ENCODE assay signal across 17 cellular contexts in genomic region chr2:240133401-240133800, GRCh38. TPM values are rescaled to one million over a fixed set of nuclear protein-coding genes. Genes with fewer than 3 reads are reported as not detected.
DNase-seq lines count a peak whose midpoint lies in the region; ATAC-seq and TF ChIP-seq lines count a peak whose summit lies in the region.
"Had no signal": no experiment of that assay in that cellular context is flagged by ENCODE, and none has a peak within 500 bp of the region (broad histone marks: within the 10 kb centered on the region; RNA-seq: fewer than 3 reads in every experiment).

No MANE protein-coding gene starts in this region.

- H3K4me1 Mint-ChIP-seq in activated T-helper 1 cell treated with anti-CD3 and anti-CD28 coated beads, Interleukin-12 subunit alpha, Interleukin-12 subunit beta, Interleukin-2, Interleukin-4 antibody, amounts not matched to agents 30 ng/mL and 10 ng/mL and 1 ng/mL, durations not matched to agents 14 hours and 24 hours and 36 hours (ENCODE audit: low read depth), result peaks cover 25% of the 10 kb centered on the region
- peaks cover 23 to 32% of the 10 kb centered on the region in 2 donors for H3K4me1 Mint-ChIP-seq in stimulated activated naive B cell treated with anti-CD40 and anti-IgM and Interleukin-4, amounts not matched to agents 10 μg/mL and 1 μg/mL and 100 μg/mL, for 72 hours

- intact Hi-C loops in activated T-helper 1 cell treated with anti-CD3 and anti-CD28 coated beads, Interleukin-12 subunit alpha, Interleukin-12 subunit beta, Interleukin-2, Interleukin-4 antibody, amounts not matched to agents 30 ng/mL and 10 ng/mL and 1 ng/mL, durations not matched to agents 14 hours and 24 hours and 36 hours (cut with micrococcal nuclease), result loop anchor here (10.0 kb wide), 2 partner anchors 431 to 869 kb away; partner anchors contain the start of genes DUSP28 and RNPEPL1

- TF ChIP-seq CTCF in osteoblast (IDR thresholded peaks at IDR 0.05; ENCODE audit: extremely low read depth, low read depth, low read length), result no peak

- H3K27me3 ChIP-seq in layer of hippocampus (ENCODE audit: control insufficient read depth, insufficient read depth, low read length) (no peaks in the 10 kb centered on the region), osteoblast (ENCODE audit: insufficient read depth, low read length) (no peaks in the 10 kb centered on the region)
- H3K27me3 ChIP-seq: ascending aorta had no signal

- peak overlapping the region; percentile 81 for H3K27ac ChIP-seq in layer of hippocampus (ENCODE audit: low read depth, low read length)
- no peak overlapping the region for H3K27ac ChIP-seq in osteoblast (ENCODE audit: low read depth, low read length)
- H3K27ac ChIP-seq: ascending aorta had no signal

- no peaks in the 10 kb centered on the region for H3K27me3 Mint-ChIP-seq in activated T-helper 1 cell treated with anti-CD3 and anti-CD28 coated beads, Interleukin-12 subunit alpha, Interleukin-12 subunit beta, Interleukin-2, Interleukin-4 antibody, amounts not matched to agents 30 ng/mL and 10 ng/mL and 1 ng/mL, durations not matched to agents 14 hours and 24 hours and 36 hours (ENCODE audit: insufficient read depth)
- H3K27me3 Mint-ChIP-seq in stimulated activated naive B cell treated with anti-CD40 and anti-IgM and Interleukin-4, amounts not matched to agents 10 μg/mL and 1 μg/mL and 100 μg/mL, for 72 hours, result no peaks in the 10 kb centered on the region

- peaks cover 17% of the 10 kb centered on the region for H4K20me1 ChIP-seq in osteoblast (ENCODE audit: insufficient read depth, low read length)

- no peaks in the 10 kb centered on the region for H3K9me3 Mint-ChIP-seq in activated T-helper 1 cell treated with anti-CD3 and anti-CD28 coated beads, Interleukin-12 subunit alpha, Interleukin-12 subunit beta, Interleukin-2, Interleukin-4 antibody, amounts not matched to agents 30 ng/mL and 10 ng/mL and 1 ng/mL, durations not matched to agents 14 hours and 24 hours and 36 hours
- H3K9me3 Mint-ChIP-seq in stimulated activated naive B cell treated with anti-CD40 and anti-IgM and Interleukin-4, amounts not matched to agents 10 μg/mL and 1 μg/mL and 100 μg/mL, for 72 hours, result no peaks in the 10 kb centered on the region

- no peak overlapping the region for H3K27ac Mint-ChIP-seq in activated T-helper 1 cell treated with anti-CD3 and anti-CD28 coated beads, Interleukin-12 subunit alpha, Interleukin-12 subunit beta, Interleukin-2, Interleukin-4 antibody, amounts not matched to agents 30 ng/mL and 10 ng/mL and 1 ng/mL, durations not matched to agents 14 hours and 24 hours and 36 hours
- H3K27ac Mint-ChIP-seq in stimulated activated naive B cell treated with anti-CD40 and anti-IgM and Interleukin-4, amounts not matched to agents 10 μg/mL and 1 μg/mL and 100 μg/mL, for 72 hours, result peak overlapping the region; percentile 81

- ATAC-seq in stimulated activated naive B cell treated with anti-CD40 and anti-IgM and Interleukin-4, amounts not matched to agents 10 μg/mL and 1 μg/mL and 100 μg/mL, for 72 hours (replicated peaks), result no peak

- H3K4me3 ChIP-seq in osteoblast (ENCODE audit: insufficient read depth, low read length), result no peak overlapping the region
- H3K4me3 ChIP-seq: ascending aorta had no signal

- no peak overlapping the region for H2AFZ ChIP-seq in osteoblast (ENCODE audit: low read length)

- H3K4me2 ChIP-seq in osteoblast (ENCODE audit: insufficient read depth, low read length), result no peak overlapping the region

- peaks cover 49% of the 10 kb centered on the region for H3K36me3 ChIP-seq in osteoblast (ENCODE audit: insufficient read depth, low read length)

- H3K36me3 Mint-ChIP-seq in activated T-helper 1 cell treated with anti-CD3 and anti-CD28 coated beads, Interleukin-12 subunit alpha, Interleukin-12 subunit beta, Interleukin-2, Interleukin-4 antibody, amounts not matched to agents 30 ng/mL and 10 ng/mL and 1 ng/mL, durations not matched to agents 14 hours and 24 hours and 36 hours (ENCODE audit: low read depth), result peaks cover 22% of the 10 kb centered on the region
- peaks cover 17 to 44% of the 10 kb centered on the region in 2 donors for H3K36me3 Mint-ChIP-seq in stimulated activated naive B cell treated with anti-CD40 and anti-IgM and Interleukin-4, amounts not matched to agents 10 μg/mL and 1 μg/mL and 100 μg/mL, for 72 hours

- peaks cover 12% of the 10 kb centered on the region for H3K4me1 ChIP-seq in osteoblast (ENCODE audit: insufficient read depth, low read length)

- peak overlapping the region; percentile 92 for H3K4me3 Mint-ChIP-seq in activated T-helper 1 cell treated with anti-CD3 and anti-CD28 coated beads, Interleukin-12 subunit alpha, Interleukin-12 subunit beta, Interleukin-2, Interleukin-4 antibody, amounts not matched to agents 30 ng/mL and 10 ng/mL and 1 ng/mL, durations not matched to agents 14 hours and 24 hours and 36 hours
- H3K4me3 Mint-ChIP-seq in stimulated activated naive B cell treated with anti-CD40 and anti-IgM and Interleukin-4, amounts not matched to agents 10 μg/mL and 1 μg/mL and 100 μg/mL, for 72 hours, result no peak overlapping the region

- DNase-seq in activated CD8-positive, alpha-beta memory T cell treated with anti-CD3 and anti-CD28 coated beads, Interleukin-2, amount 50 U/mL, for 48 hours, result peak; percentile 15
- no peak for DNase-seq in activated CD8-positive, alpha-beta memory T cell treated with anti-CD3 and anti-CD28 coated beads, Interleukin-2, amount 50 U/mL, for 4 hours
- no peak for DNase-seq in activated T-helper 1 cell treated with anti-CD3 and anti-CD28 coated beads, Interleukin-12 subunit alpha, Interleukin-12 subunit beta, Interleukin-2, Interleukin-4 antibody, amounts not matched to agents 30 ng/mL and 10 ng/mL and 1 ng/mL, durations not matched to agents 14 hours and 24 hours and 36 hours (ENCODE audit: low spot score)
- DNase-seq in stimulated activated naive B cell treated with anti-CD40 and anti-IgM and Interleukin-4, amounts not matched to agents 10 μg/mL and 1 μg/mL and 100 μg/mL, for 72 hours, result no peak
- DNase-seq in COR-L47 (lab: John Stamatoyannopoulos, UW) (no peak), osteoblast (ENCODE audit: insufficient read length, low spot score, missing footprints) (no peak)
- DNase-seq in stimulated activated naive CD4-positive, alpha-beta T cell treated with Interleukin-2 at 50 U/mL for 16 hours (lab: John Stamatoyannopoulos, UW), result no peak
- DNase-seq: effector CD4-positive, alpha-beta T cell; MM.1S; NCI-H2081; NCI-H526 treated with DMSO at 0.1 percent for 48 hours; small intestine had no signal

- H3K9me3 ChIP-seq in osteoblast (ENCODE audit: low read depth, low read length), result no peaks in the 10 kb centered on the region
- H3K9me3 ChIP-seq: ascending aorta had no signal

- peaks cover 28% of the 10 kb centered on the region for H3K79me2 ChIP-seq in osteoblast (ENCODE audit: insufficient read depth, low read length)

RNA-seq across cellular contexts. Expression of gene COPS9, which starts 2.7 kb away (rescaled TPM):
- 127 and 132 TPM in 2 replicates for total RNA-seq in activated T-helper 1 cell treated with anti-CD3 and anti-CD28 coated beads, Interleukin-12 subunit alpha, Interleukin-12 subunit beta, Interleukin-2, Interleukin-4 antibody, amounts not matched to agents 30 ng/mL and 10 ng/mL and 1 ng/mL, durations not matched to agents 14 hours and 24 hours and 36 hours
- total RNA-seq in osteoblast, result 70.2 and 84.9 TPM in 2 replicates

RNA-seq across cellular contexts. Expression of gene OTOS, which starts 7.1 kb away (rescaled TPM):
- not detected in 2 replicates for total RNA-seq in activated T-helper 1 cell treated with anti-CD3 and anti-CD28 coated beads, Interleukin-12 subunit alpha, Interleukin-12 subunit beta, Interleukin-2, Interleukin-4 antibody, amounts not matched to agents 30 ng/mL and 10 ng/mL and 1 ng/mL, durations not matched to agents 14 hours and 24 hours and 36 hours
- not detected in 2 replicates for total RNA-seq in osteoblast
- total RNA-seq: A673, ascending aorta, H4, lung microvascular endothelial cell had no signal
